ENCODE assay signal across 1 cellular context in genomic region chr1:26225033-26225831, GRCh38.
TF ChIP-seq lines count a peak whose summit lies in the region.

No MANE protein-coding gene starts in this region.

TF ChIP-seq in HepG2, 621 proteins besides CTCF, POLR2A, EP300 and RAD21 (continued from another document and continues in another):
- TF ChIP-seq HMGXB4 (CRISPR knock-in tag; IDR thresholded peaks at IDR 0.05; ENCODE audit: borderline replicate concordance in 1 of 2, low read depth in 1 of 2) (peak in 1 of 2 experiments; percentile 37; a peak in 1 of 4 replicates), RNF2 (conservative IDR thresholded peaks at IDR 0.05; ENCODE audit: low read depth) (no peak), POLR2AphosphoS2 (IDR thresholded peaks at IDR 0.05; ENCODE audit: low read depth, low read length) (no peak), ZNF788 (CRISPR knock-in tag; IDR thresholded peaks at IDR 0.05; ENCODE audit: borderline replicate concordance) (peak; percentile 40; the same call in 1 of the 2 replicates), HNF1B (CRISPR knock-in tag; IDR thresholded peaks at IDR 0.05) (no peak), ZNF18 (CRISPR knock-in tag; IDR thresholded peaks at IDR 0.05; ENCODE audit: insufficient replicate concordance) (peak; percentile 85), ZKSCAN1 (IDR thresholded peaks at IDR 0.05; ENCODE audit: low read length) (no peak), ZNF687 (CRISPR knock-in tag; IDR thresholded peaks at IDR 0.05) (peak; percentile 90), ARID5B (CRISPR knock-in tag; IDR thresholded peaks at IDR 0.05) (no peak), ZKSCAN8 (CRISPR knock-in tag; IDR thresholded peaks at IDR 0.05; ENCODE audit: borderline replicate concordance) (no peak), BORCS8-MEF2B (CRISPR knock-in tag; IDR thresholded peaks at IDR 0.05) (peak; percentile 40; the same call in 1 of the 2 replicates), ZBTB1 (CRISPR knock-in tag; IDR thresholded peaks at IDR 0.05; ENCODE audit: borderline replicate concordance) (no peak), E2F2 (CRISPR knock-in tag; IDR thresholded peaks at IDR 0.05; ENCODE audit: borderline replicate concordance) (no peak), ZNF605 (CRISPR knock-in tag; IDR thresholded peaks at IDR 0.05) (peak; percentile 43; the same call in 1 of the 2 replicates), HNF4A (CRISPR knock-in tag; IDR thresholded peaks at IDR 0.05) (0 out of 2 replicates have a peak, but pooled peaks have one; percentile 66), ESRRA (CRISPR knock-in tag; IDR thresholded peaks at IDR 0.05; ENCODE audit: low read depth) (peak; percentile 93), FOXK2 (IDR thresholded peaks at IDR 0.05) (no peak), PPARG (CRISPR knock-in tag; conservative IDR thresholded peaks at IDR 0.05) (0 out of 2 replicates have a peak, but pooled peaks have one; percentile 37), JARID2 (CRISPR knock-in tag; IDR thresholded peaks at IDR 0.05; ENCODE audit: insufficient replicate concordance) (no peak), PHF8 (CRISPR knock-in tag; IDR thresholded peaks at IDR 0.05) (peak; percentile 87), ZNF33B (CRISPR knock-in tag; IDR thresholded peaks at IDR 0.05) (peak; percentile 25; the same call in 1 of the 2 replicates), ZNF253 (CRISPR knock-in tag; IDR thresholded peaks at IDR 0.05; ENCODE audit: borderline replicate concordance) (no peak), NR2C2 (CRISPR knock-in tag; IDR thresholded peaks at IDR 0.05; ENCODE audit: borderline replicate concordance) (peak; percentile 88), NFE2L1 (CRISPR knock-in tag; IDR thresholded peaks at IDR 0.05; ENCODE audit: borderline replicate concordance) (0 out of 2 replicates have a peak, but pooled peaks have one; percentile 24), ZNF746 (CRISPR knock-in tag; IDR thresholded peaks at IDR 0.05) (0 out of 2 replicates have a peak, but pooled peaks have one; percentile 40), KLF11 (CRISPR knock-in tag; IDR thresholded peaks at IDR 0.05) (no peak), ZNF501 (CRISPR knock-in tag; IDR thresholded peaks at IDR 0.05) (peak; percentile 57; the same call in 1 of the 2 replicates), ZNF615 (CRISPR knock-in tag; IDR thresholded peaks at IDR 0.05; ENCODE audit: borderline replicate concordance) (no peak), TEAD3 (CRISPR knock-in tag; optimal IDR thresholded peaks at IDR 0.05; ENCODE audit: borderline replicate concordance) (no peak), PHF21A (CRISPR knock-in tag; IDR thresholded peaks at IDR 0.05) (peak; percentile 45; the same call in 1 of the 2 replicates), ZNF451 (CRISPR knock-in tag; IDR thresholded peaks at IDR 0.05) (peak; percentile 55; the same call in 1 of the 2 replicates), TAF1 (CRISPR knock-in tag; IDR thresholded peaks at IDR 0.05) (peak; percentile 69), SP1 (IDR thresholded peaks at IDR 0.05) (no peak), SP1 (CRISPR knock-in tag; IDR thresholded peaks at IDR 0.05) (peak; percentile 54; the same call in 1 of the 2 replicates), ATF7-NPFF (CRISPR knock-in tag; IDR thresholded peaks at IDR 0.05; ENCODE audit: low read depth) (peak; percentile 72; the same call in 1 of the 2 replicates), DDIT3 (CRISPR knock-in tag; IDR thresholded peaks at IDR 0.05) (no peak), ZBTB7B (CRISPR knock-in tag; IDR thresholded peaks at IDR 0.05) (0 out of 2 replicates have a peak, but pooled peaks have one; percentile 20), ZNF343 (CRISPR knock-in tag; IDR thresholded peaks at IDR 0.05) (no peak), ZNF691 (CRISPR knock-in tag; IDR thresholded peaks at IDR 0.05; ENCODE audit: borderline replicate concordance, low read depth) (peak; percentile 72; the same call in 1 of the 2 replicates), SAP130 (CRISPR knock-in tag; IDR thresholded peaks at IDR 0.05; ENCODE audit: low read depth) (peak; percentile 73), ZNF781 (CRISPR knock-in tag; IDR thresholded peaks at IDR 0.05; ENCODE audit: borderline replicate concordance, not compliant biosample characterization) (no peak), ZHX1 (CRISPR knock-in tag; IDR thresholded peaks at IDR 0.05; ENCODE audit: low read depth) (no peak), PHF5A (CRISPR knock-in tag; IDR thresholded peaks at IDR 0.05; ENCODE audit: low read depth, unreplicated experiment) (no peak), CREB3 (CRISPR knock-in tag; IDR thresholded peaks at IDR 0.05) (no peak)
